Comparison of ENCODE assay signal across 1 cellular context in the genomic region with DNA sequence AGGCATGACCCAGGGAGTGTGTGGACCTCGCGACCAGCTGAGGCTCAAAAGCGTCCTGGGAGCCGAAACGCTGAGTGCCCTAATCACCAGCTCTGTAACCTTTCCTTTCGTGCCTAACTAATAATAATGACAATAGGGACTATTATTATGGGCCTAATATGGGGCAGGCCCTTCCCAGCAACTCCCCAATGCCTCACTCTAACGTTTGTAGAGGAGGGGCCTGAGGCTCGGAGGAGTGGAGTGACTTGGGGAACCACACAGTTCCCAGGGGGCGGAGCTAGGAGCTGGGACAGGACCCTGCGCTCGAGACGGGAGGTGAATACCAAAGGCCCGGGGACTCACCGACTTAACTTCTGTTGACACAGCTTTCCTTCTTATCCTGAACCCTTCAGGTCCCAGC.
A peak's percentile ranks its signal among the peaks of the same experiment; 100 is the strongest.
TF ChIP-seq lines count a peak whose summit lies in the region.

No MANE protein-coding gene starts in this region.

TF ChIP-seq in H1, 55 proteins besides CTCF, POLR2A, EP300 and RAD21 (continued from another document):
- no peak for TF ChIP-seq TEAD4 (IDR thresholded peaks at IDR 0.05; ENCODE audit: low read depth, low read length)
- peak; percentile 4 for TF ChIP-seq HDAC6 (IDR thresholded peaks at IDR 0.05; ENCODE audit: low read depth, low read length)
- TF ChIP-seq, protein P1, sequence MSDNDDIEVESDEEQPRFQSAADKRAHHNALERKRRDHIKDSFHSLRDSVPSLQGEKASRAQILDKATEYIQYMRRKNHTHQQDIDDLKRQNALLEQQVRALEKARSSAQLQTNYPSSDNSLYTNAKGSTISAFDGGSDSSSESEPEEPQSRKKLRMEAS (IDR thresholded peaks at IDR 0.05): no peak
- TF ChIP-seq KDM1A (IDR thresholded peaks at IDR 0.05; ENCODE audit: borderline replicate concordance, low read length): 0 out of 2 replicates have a peak, but pooled peaks have one; percentile 9
- no peak for TF ChIP-seq SUZ12 (IDR thresholded peaks at IDR 0.05; ENCODE audit: low read length)
- TF ChIP-seq JUN (IDR thresholded peaks at IDR 0.05; ENCODE audit: low read depth, low read length): peak; percentile 75; the same call in 1 of the 2 replicates
- TF ChIP-seq EGR1 (IDR thresholded peaks at IDR 0.05; ENCODE audit: borderline replicate concordance, low read depth, low read length): peak; percentile 80
- peak; percentile 96 for TF ChIP-seq TCF12 (IDR thresholded peaks at IDR 0.05; ENCODE audit: low read depth, low read length)
- no peak for TF ChIP-seq BRCA1 (IDR thresholded peaks at IDR 0.05; ENCODE audit: low read depth, low read length)
